Comparison of ENCODE assay signal across 8 cellular contexts in genomic region chr9:19231126-19232035, GRCh38. TPM values are rescaled to one million over a fixed set of nuclear protein-coding genes. Genes with fewer than 3 reads are reported as not detected.
DNase-seq lines count a peak whose midpoint lies in the region; ATAC-seq and TF ChIP-seq lines count a peak whose summit lies in the region.

No MANE protein-coding gene starts in this region.

- no peaks in the 10 kb centered on the region for H3K9me3 Mint-ChIP-seq in memory B cell

- no peak for TF ChIP-seq EP300 in tibial nerve (IDR thresholded peaks at IDR 0.05)

- H4K20me1 ChIP-seq in OCI-LY3 (ENCODE audit: insufficient read depth, low read length): peaks cover 21% of the 10 kb centered on the region

- H3K4me2 ChIP-seq in OCI-LY3 (ENCODE audit: low read length): peak overlapping the region; percentile 74

- no peak overlapping the region for H3K27ac Mint-ChIP-seq in memory B cell

- H3K27me3 ChIP-seq in OCI-LY3 (ENCODE audit: low read depth, low read length) (no peaks in the 10 kb centered on the region), tibial nerve (no peaks in the 10 kb centered on the region)
- H3K27me3 ChIP-seq in effector memory CD4-positive, alpha-beta T cell (replicated peaks; ENCODE audit: control insufficient read depth, insufficient read depth, low read length, poor library complexity, severe bottlenecking): no peaks in the 10 kb centered on the region

- peaks cover 59% of the 10 kb centered on the region for H3K79me2 ChIP-seq in OCI-LY3 (ENCODE audit: low read length)

- peaks cover 19% of the 10 kb centered on the region for H3K36me3 ChIP-seq in OCI-LY3 (replicated peaks; ENCODE audit: low read depth, low read length)
- H3K36me3 ChIP-seq in effector memory CD4-positive, alpha-beta T cell (ENCODE audit: control insufficient read depth, insufficient read depth, low read length): no peaks in the 10 kb centered on the region
- no peaks in the 10 kb centered on the region for H3K36me3 ChIP-seq in tibial nerve

- H3K27ac ChIP-seq in OCI-LY3 (ENCODE audit: low read length): peak overlapping the region; percentile 88
- H3K27ac ChIP-seq in effector memory CD4-positive, alpha-beta T cell (ENCODE audit: insufficient read depth, low read length, poor library complexity, severe bottlenecking): peak overlapping the region; percentile 81
- peak overlapping the region; percentile 92 to 99 (median 96) for H3K27ac ChIP-seq in tibial nerve

- no peak overlapping the region for H3K4me3 Mint-ChIP-seq in memory B cell

- H3K4me1 ChIP-seq in OCI-LY3 (ENCODE audit: low read length): peaks cover 26% of the 10 kb centered on the region
- H3K4me1 ChIP-seq in effector memory CD4-positive, alpha-beta T cell (ENCODE audit: control insufficient read depth, insufficient read depth, low read length, poor library complexity, severe bottlenecking): peaks cover 15% of the 10 kb centered on the region
- H3K4me1 ChIP-seq in tibial nerve: peaks cover 0 to 39% (median 14%) of the 10 kb centered on the region in 4 donors

- DNase-seq in stimulated activated CD4-positive, alpha-beta T cell treated with anti-CD3 and anti-CD28 coated beads, Interleukin-15, amount 100 ng/mL, for 24 hours: peak; percentile 3
- DNase-seq in stimulated activated CD4-positive, alpha-beta T cell treated with anti-CD3 and anti-CD28 coated beads, Interleukin-1b, Interleukin-23, amount 100 ng/mL, for 48 hours: no peak
- no peak for DNase-seq in effector memory CD4-positive, alpha-beta T cell
- DNase-seq in memory B cell (ENCODE audit: low spot score in 2 of 2) (no peak), tibial nerve (ENCODE audit: low spot score in 2 of 2) (no peak), AML-193 (lab: John Stamatoyannopoulos, UW) (no peak)

- ATAC-seq in HG02798 (IDR thresholded peaks at IDR 0.05; ENCODE audit: poor library complexity, unreplicated experiment): peak; percentile 4
- ATAC-seq in memory B cell (ENCODE audit: low read depth): peak; percentile 5

- WGBS in tibial nerve, 2 donors: 1 to 3% methylated on average over 31 to 40 of the region's 40 CpGs

- peak overlapping the region; percentile 99 for H3K9ac ChIP-seq in OCI-LY3 (ENCODE audit: low read length)

- H2AFZ ChIP-seq in OCI-LY3 (ENCODE audit: low read depth, low read length): no peak overlapping the region

- H3K4me3 ChIP-seq in OCI-LY3 (ENCODE audit: low read length): peak overlapping the region; percentile 78
- peak overlapping the region; percentile 80 for H3K4me3 ChIP-seq in effector memory CD4-positive, alpha-beta T cell (ENCODE audit: insufficient read depth, low read depth, low read length, poor library complexity, severe bottlenecking)
- peak overlapping the region; percentile 69 to 97 (median 86) for H3K4me3 ChIP-seq in tibial nerve

- no peaks in the 10 kb centered on the region for H3K27me3 Mint-ChIP-seq in memory B cell

- no peak for TF ChIP-seq POLR2A in tibial nerve (IDR thresholded peaks at IDR 0.05)

- H3K4me1 Mint-ChIP-seq in memory B cell: peaks cover 3% of the 10 kb centered on the region

- H3K9me3 ChIP-seq in OCI-LY3 (ENCODE audit: insufficient read depth, low read length) (no peaks in the 10 kb centered on the region), tibial nerve (no peaks in the 10 kb centered on the region)
- no peaks in the 10 kb centered on the region for H3K9me3 ChIP-seq in effector memory CD4-positive, alpha-beta T cell (ENCODE audit: control insufficient read depth, low read length)

- H3K36me3 Mint-ChIP-seq in memory B cell: no peaks in the 10 kb centered on the region

- TF ChIP-seq CTCF in OCI-LY3 (IDR thresholded peaks at IDR 0.05; ENCODE audit: low read depth, low read length): no peak
- no peak for TF ChIP-seq CTCF in tibial nerve (IDR thresholded peaks at IDR 0.05)

RNA-seq across cellular contexts. Expression of gene DENND4C, which starts 0.9 kb away (rescaled TPM):
- total RNA-seq in tibial nerve: 100 to 1,000 TPM in 1 of 4 donors, 10 to 100 TPM in 3; 60.4 to 102 (median 72.5) TPM
